ENCODE assay signal across 8 cellular contexts in the genomic region with DNA sequence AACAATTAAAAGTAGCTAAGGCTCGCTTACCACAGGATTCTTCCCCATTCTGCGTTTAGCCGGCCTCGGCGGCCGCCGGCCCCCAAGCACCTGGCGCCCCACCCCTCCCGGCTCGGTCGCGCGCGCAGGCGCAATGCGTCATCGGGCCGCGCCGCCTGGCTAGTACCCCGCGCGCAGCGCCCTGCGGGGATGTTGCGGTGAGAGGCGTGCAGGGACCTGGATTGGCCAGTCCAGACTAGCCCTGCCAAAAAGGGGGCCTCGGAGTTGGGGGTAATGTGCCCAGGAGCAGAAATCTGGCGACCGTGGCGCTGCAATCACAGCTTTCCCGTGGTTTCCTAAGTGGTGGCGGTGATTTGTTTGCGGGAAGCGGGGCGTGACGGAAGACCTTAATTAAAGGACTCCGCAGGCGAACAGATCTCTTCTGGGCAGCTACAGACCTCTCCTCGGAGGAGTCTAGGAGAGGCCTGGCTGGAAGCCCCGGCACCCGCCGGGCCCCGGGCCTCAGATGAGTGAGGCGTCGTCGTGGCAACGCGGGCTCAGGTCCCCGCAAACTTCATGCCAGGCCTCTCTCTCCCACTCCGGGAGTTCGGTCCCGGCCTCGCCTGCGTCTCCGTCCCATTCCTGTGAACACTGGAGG. TPM values are rescaled to one million over a fixed set of nuclear protein-coding genes. Genes with fewer than 3 reads are reported as not detected.
A peak's percentile ranks its signal among the peaks of the same experiment; 100 is the strongest.
DNase-seq lines count a peak whose midpoint lies in the region; ATAC-seq and TF ChIP-seq lines count a peak whose summit lies in the region.

No MANE protein-coding gene starts in this region.

- H3K27me3 Mint-ChIP-seq in activated naive CD8-positive, alpha-beta T cell treated with anti-CD3 and anti-CD28 coated beads, Interleukin-2, amount 50 U/mL, for 24 hours: no peaks in the 10 kb centered on the region
- H3K27me3 Mint-ChIP-seq in type B pancreatic cell: no peaks in the 10 kb centered on the region

- peak overlapping the region; percentile 93 for H3K27ac Mint-ChIP-seq in activated naive CD8-positive, alpha-beta T cell treated with anti-CD3 and anti-CD28 coated beads, Interleukin-2, amount 50 U/mL, for 24 hours
- H3K27ac Mint-ChIP-seq in type B pancreatic cell: peak overlapping the region; percentile 98

- intact Hi-C loops in heart right ventricle (cut with DNase I) (loop anchor here in 1 of 10 donors (10.0 kb wide), 1 partner anchor 238 kb away; no protein-coding TSS in a partner anchor), posterior cingulate gyrus (cut with DNase I) (loop anchor here (5.0 kb wide), 1 partner anchor 190 kb away; the partner anchor contains the start of genes STRADB and TRAK2)

- peaks cover 2% of the 10 kb centered on the region for H3K36me3 Mint-ChIP-seq in activated naive CD8-positive, alpha-beta T cell treated with anti-CD3 and anti-CD28 coated beads, Interleukin-2, amount 50 U/mL, for 24 hours (ENCODE audit: low read depth)
- H3K36me3 Mint-ChIP-seq in type B pancreatic cell: peaks cover 4% of the 10 kb centered on the region

- no peaks in the 10 kb centered on the region for H3K9me3 Mint-ChIP-seq in activated naive CD8-positive, alpha-beta T cell treated with anti-CD3 and anti-CD28 coated beads, Interleukin-2, amount 50 U/mL, for 24 hours
- H3K9me3 Mint-ChIP-seq in type B pancreatic cell: no peaks in the 10 kb centered on the region

- TF ChIP-seq CTCF in heart right ventricle (IDR thresholded peaks at IDR 0.05): peak in 2 of 9 donors; percentile 32 to 46
- no peak for TF ChIP-seq CTCF in type B pancreatic cell (conservative IDR thresholded peaks at IDR 0.05)

- H3K4me3 ChIP-seq in HAP-1 (peak overlapping the region; percentile 75), MG63 (peak overlapping the region; percentile 92), heart right ventricle (peak overlapping the region; percentile 76 to 97 (median 88))

- peak overlapping the region; percentile 76 to 96 (median 93) for H3K27ac ChIP-seq in heart right ventricle

- peak; percentile 85 for ATAC-seq in activated naive CD8-positive, alpha-beta T cell treated with anti-CD3 and anti-CD28 coated beads, Interleukin-2, amount 50 U/mL, for 24 hours
- ATAC-seq in heart right ventricle: peak; percentile 91 to 97 (median 95)

- H3K4me3 Mint-ChIP-seq in activated naive CD8-positive, alpha-beta T cell treated with anti-CD3 and anti-CD28 coated beads, Interleukin-2, amount 50 U/mL, for 24 hours: peak overlapping the region; percentile 95
- peak overlapping the region; percentile 96 for H3K4me3 Mint-ChIP-seq in type B pancreatic cell

- H3K36me3 ChIP-seq in HAP-1 (replicated peaks) (peaks cover 7% of the 10 kb centered on the region; the same call in 1 of the 2 replicates), MG63 (peaks cover 17% of the 10 kb centered on the region), heart right ventricle (peaks cover 0 to 22% (median 0%) of the 10 kb centered on the region in 9 donors)

- H3K27me3 ChIP-seq in HAP-1 (ENCODE audit: low read depth) (no peaks in the 10 kb centered on the region), MG63 (no peaks in the 10 kb centered on the region), heart right ventricle (no peaks in the 10 kb centered on the region)

- peak; percentile 66 for DNase-seq in GM04504 (ENCODE audit: low read depth)
- peak; percentile 72 to 91 for DNase-seq in HAP-1 (ENCODE audit: low spot score in 2 of 2)
- peak; percentile 89 for DNase-seq in MG63
- peak; percentile 14 to 66 for DNase-seq in SW 1271 (lab: John Stamatoyannopoulos, UW)
- DNase-seq in activated naive CD8-positive, alpha-beta T cell treated with anti-CD3 and anti-CD28 coated beads, Interleukin-2, amount 50 U/mL, for 24 hours: peak; percentile 89
- DNase-seq in heart right ventricle: peak; percentile 76 to 84
- DNase-seq in posterior cingulate gyrus: peak; percentile 77 to 97 (median 81)
- peak; percentile 96 for DNase-seq in type B pancreatic cell (ENCODE audit: extremely low spot score, unreplicated experiment)

- H3K4me1 ChIP-seq in HAP-1 (no peaks in the 10 kb centered on the region), heart right ventricle (peaks cover 0 to 22% (median 12%) of the 10 kb centered on the region in 9 donors)

- H3K9me3 ChIP-seq in HAP-1 (no peaks in the 10 kb centered on the region), MG63 (no peaks in the 10 kb centered on the region), heart right ventricle (no peaks in the 10 kb centered on the region)

- peaks cover 17% of the 10 kb centered on the region for H3K4me1 Mint-ChIP-seq in activated naive CD8-positive, alpha-beta T cell treated with anti-CD3 and anti-CD28 coated beads, Interleukin-2, amount 50 U/mL, for 24 hours
- H3K4me1 Mint-ChIP-seq in type B pancreatic cell (ENCODE audit: unreplicated experiment): peaks cover 11% of the 10 kb centered on the region

- in situ Hi-C loops in HAP-1 (cut with MboI; ENCODE audit: low sequenced_read_pairs): no loop called here

- 0% methylated on average over 52 to 56 of the region's 56 CpGs for WGBS in heart right ventricle, 2 donors

RNA-seq across cellular contexts. Expression of gene TMEM237, which starts 0.6 kb away (rescaled TPM):
- total RNA-seq in MG63 (2014; rRNA removed; shearing (Covaris generic); ENCODE audit: low replicate concordance): 63.8 and 73.3 TPM in 2 replicates
- 10 to 100 TPM; 11.4 to 25.0 (median 19.2) TPM for total RNA-seq in heart right ventricle
- 1 to 10 TPM; 8.7 to 9.0 TPM for polyA plus RNA-seq in heart right ventricle
- total RNA-seq in type B pancreatic cell (ENCODE audit: low replicate concordance): 22.7 and 43.2 TPM in 2 replicates

RNA-seq across cellular contexts. Expression of gene MPP4, which starts 55.7 kb away (rescaled TPM):
- total RNA-seq in MG63 (2014; rRNA removed; shearing (Covaris generic); ENCODE audit: low replicate concordance): 5.5 and 7.6 TPM in 2 replicates
- total RNA-seq in heart right ventricle (under 1 TPM in 2 of 10 donors, not detected in 8; 0.25 TPM), type B pancreatic cell (ENCODE audit: low replicate concordance) (0.46 TPM in 1 of 2 replicates, not detected in the other)
- polyA plus RNA-seq in heart right ventricle: under 1 TPM in 1 of 2 donors, not detected in 1; 0.16 TPM

Comparison
In these comparisons a context has a peak if more than half of its experiments do, and no peak if none do; other contexts are left out.
1. Peak in every context shown above with its lines: DNase-seq, ATAC-seq, H3K4me3 ChIP-seq and H3K27ac ChIP-seq.
2. DNase-seq: peak in every context shown above with its lines; median percentile 96 in type B pancreatic cell; 89 in MG63; 89 in activated naive CD8-positive, alpha-beta T cell treated with anti-CD3 and anti-CD28 coated beads, Interleukin-2, amount 50 U/mL, for 24 hours; 82 in HAP-1; 81 in posterior cingulate gyrus; 80 in heart right ventricle; 66 in GM04504; 40 in SW 1271.